18 cellular contexts compared by ENCODE assay signal in genomic region chr19:18850560-18851375, GRCh38. TPM values are rescaled to one million over a fixed set of nuclear protein-coding genes. Genes with fewer than 3 reads are reported as not detected.
A peak's percentile ranks its signal among the peaks of the same experiment; 100 is the strongest.
DNase-seq lines count a peak whose midpoint lies in the region; ATAC-seq and TF ChIP-seq lines count a peak whose summit lies in the region.
"Had no signal": no experiment of that assay in that cellular context is flagged by ENCODE, and none has a peak within 500 bp of the region (broad histone marks: within the 10 kb centered on the region; RNA-seq: fewer than 3 reads in every experiment).

No MANE protein-coding gene starts in this region.

- peak overlapping the region; percentile 84 for H3K9ac ChIP-seq in adipocyte (ENCODE audit: low read length)
- H3K9ac ChIP-seq in skeletal muscle tissue (ENCODE audit: low read depth in 1 of 3, low read length in 3 of 3) = peak overlapping the region; percentile 14 to 21 (median 16)

- intact Hi-C loops in CD14-positive monocyte (cut with micrococcal nuclease) = no loop called here
- intact Hi-C loops in right cardiac atrium (cut with DNase I) = loop anchor here in 1 of 4 donors (10.0 kb wide), 1 partner anchor 406 kb away; no protein-coding TSS in a partner anchor

- H3K27me3 ChIP-seq in adipocyte (replicated peaks; ENCODE audit: control insufficient read depth, insufficient read depth, low read length) = no peaks in the 10 kb centered on the region
- no peaks in the 10 kb centered on the region for H3K27me3 ChIP-seq in right cardiac atrium (ENCODE audit: control insufficient read depth, insufficient read depth)
- H3K27me3 ChIP-seq in skeletal muscle tissue (ENCODE audit: control insufficient read depth in 3 of 3, insufficient read depth in 3 of 3, low read length in 3 of 3) = no peaks in the 10 kb centered on the region
- H3K27me3 ChIP-seq: colonic mucosa had no signal

- peak overlapping the region in 4 of 7 donors; percentile 37 to 98 (median 62) for H3K27ac Mint-ChIP-seq in CD14-positive monocyte
- H3K27ac Mint-ChIP-seq: activated naive CD8-positive, alpha-beta T cell treated with anti-CD3 and anti-CD28 coated beads for 36 hours had no signal

- H3K4me1 ChIP-seq in adipocyte (ENCODE audit: control insufficient read depth, insufficient read depth, low read length) = peaks cover 55% of the 10 kb centered on the region
- peaks cover 21% of the 10 kb centered on the region for H3K4me1 ChIP-seq in right cardiac atrium (ENCODE audit: control insufficient read depth, insufficient read depth, low read length)
- peaks cover 43 to 50% (median 48%) of the 10 kb centered on the region in 3 donors for H3K4me1 ChIP-seq in skeletal muscle tissue (ENCODE audit: control insufficient read depth in 3 of 3, insufficient read depth in 3 of 3, low read length in 3 of 3)
- H3K4me1 ChIP-seq: Caco-2 had no signal

- ATAC-seq in right cardiac atrium = no peak
- ATAC-seq: stimulated activated naive CD8-positive, alpha-beta T cell treated with anti-CD3 and anti-CD28 coated beads, Interleukin-15, Interleukin-2, amounts not matched to agents 100 U/mL and 50 U/mL, for 24 hours had no signal

- no peaks in the 10 kb centered on the region for H3K9me3 Mint-ChIP-seq in CD14-positive monocyte
- H3K9me3 Mint-ChIP-seq: activated naive CD8-positive, alpha-beta T cell treated with anti-CD3 and anti-CD28 coated beads for 36 hours; IgD-negative memory B cell had no signal

- CTCF ChIA-PET in HEK293T (lab: Yijun Ruan, JAX) = no interaction called here

- 76% methylated on average over 26 of the region's 26 CpGs for WGBS in right cardiac atrium

- H3K9me3 ChIP-seq in adipocyte (ENCODE audit: control insufficient read depth, low read length) = no peaks in the 10 kb centered on the region
- H3K9me3 ChIP-seq in right cardiac atrium (ENCODE audit: control insufficient read depth, low read length) = no peaks in the 10 kb centered on the region
- no peaks in the 10 kb centered on the region for H3K9me3 ChIP-seq in skeletal muscle tissue (ENCODE audit: control insufficient read depth in 3 of 3, low read length in 3 of 3)
- H3K9me3 ChIP-seq: Caco-2, colonic mucosa had no signal

- no peak overlapping the region for H3K4me3 Mint-ChIP-seq in CD14-positive monocyte
- H3K4me3 Mint-ChIP-seq: activated naive CD8-positive, alpha-beta T cell treated with anti-CD3 and anti-CD28 coated beads for 36 hours had no signal

- TF ChIP-seq CTCF in CD14-positive monocyte (IDR thresholded peaks at IDR 0.05) = no peak

- peaks cover 46% of the 10 kb centered on the region for H3K4me1 Mint-ChIP-seq in CD14-positive monocyte

- H3K27ac ChIP-seq in right cardiac atrium (ENCODE audit: low read length) (peak overlapping the region; percentile 6), skeletal muscle tissue (ENCODE audit: low read depth, low read length) (peak overlapping the region; percentile 85)
- H3K27ac ChIP-seq: colonic mucosa had no signal

- H3K36me3 Mint-ChIP-seq in CD14-positive monocyte = peaks cover 66 to 79% of the 10 kb centered on the region in 2 donors

- H3K4me3 ChIP-seq in adipocyte (ENCODE audit: low read length) (peak overlapping the region; percentile 65), right cardiac atrium (ENCODE audit: low read length) (no peak overlapping the region), skeletal muscle tissue (ENCODE audit: low read length in 3 of 3) (no peak overlapping the region)
- H3K4me3 ChIP-seq: colonic mucosa had no signal

- peaks cover 0 to 1% (median 0%) of the 10 kb centered on the region in 3 donors for H3K27me3 Mint-ChIP-seq in CD14-positive monocyte (ENCODE audit: low read depth in 3 of 3)
- H3K27me3 Mint-ChIP-seq: activated naive CD8-positive, alpha-beta T cell treated with anti-CD3 and anti-CD28 coated beads for 36 hours; IgD-negative memory B cell had no signal

- POLR2A ChIA-PET in HEK293T (lab: Yijun Ruan, JAX) = no interaction called here

- DNase-seq in CD14-positive monocyte (ENCODE audit: low spot score) = no peak
- DNase-seq in adipocyte (ENCODE audit: low read depth) = no peak
- peak in 2 of 3 donors; percentile 32 to 44 for DNase-seq in right cardiac atrium
- DNase-seq in NOMO-1 treated with dmso at 0.1 percent for 144 hours (lab: John Stamatoyannopoulos, UW; ENCODE audit: unreplicated experiment) = no peak
- no peak for DNase-seq in HEK293T (ENCODE audit: extremely low spot score)
- no peak for DNase-seq in inferior parietal cortex (ENCODE audit: extremely low spot score)
- no peak for DNase-seq in NCI-H2227 treated with DMSO at 0.1 percent for 48 hours (lab: John Stamatoyannopoulos, UW)
- DNase-seq: activated CD4-positive, CD25-positive, alpha-beta regulatory T cell; activated naive CD8-positive, alpha-beta T cell treated with anti-CD3 and anti-CD28 coated beads for 36 hours; Caco-2; colonic mucosa; NCI-H1105 treated with DMSO at 0.1 percent for 48 hours; NCI-H345; retina; stimulated activated naive CD8-positive, alpha-beta T cell treated with anti-CD3 and anti-CD28 coated beads, Interleukin-15, Interleukin-2, amounts not matched to agents 100 U/mL and 50 U/mL, for 24 hours had no signal

- H3K36me3 ChIP-seq in adipocyte (ENCODE audit: control insufficient read depth, insufficient read depth, low read length, severe bottlenecking) (peaks cover 54% of the 10 kb centered on the region), skeletal muscle tissue (ENCODE audit: control insufficient read depth in 3 of 3, insufficient read depth in 3 of 3, low read length in 3 of 3) (peaks cover 62 to 67% (median 63%) of the 10 kb centered on the region in 3 donors)

TF ChIP-seq in HEK293T, 16 proteins besides CTCF, POLR2A, EP300 and RAD21:
- TF ChIP-seq TARDBP (IDR thresholded peaks at IDR 0.05) (no peak), CTBP1 (IDR thresholded peaks at IDR 0.05; ENCODE audit: borderline replicate concordance) (no peak), SUZ12 (IDR thresholded peaks at IDR 0.05) (no peak), HDGF (IDR thresholded peaks at IDR 0.05; ENCODE audit: borderline replicate concordance) (no peak), ARNT (IDR thresholded peaks at IDR 0.05) (no peak), FOXM1 (IDR thresholded peaks at IDR 0.05; ENCODE audit: borderline replicate concordance) (no peak), FOXK2 (IDR thresholded peaks at IDR 0.05) (no peak), BHLHE40 (IDR thresholded peaks at IDR 0.05; ENCODE audit: borderline replicate concordance) (no peak), PKNOX1 (IDR thresholded peaks at IDR 0.05) (no peak), FOXA1 (IDR thresholded peaks at IDR 0.05) (no peak)

RNA-seq across cellular contexts. Expression of gene UPF1, which starts 19.0 kb away (rescaled TPM):
- polyA plus RNA-seq in CD14-positive monocyte = 1 to 10 TPM; 2.6 to 3.2 TPM
- 10 to 100 TPM; 35.2 to 40.0 (median 36.8) TPM for total RNA-seq in right cardiac atrium
- polyA plus RNA-seq in right cardiac atrium = 31.4 TPM
- total RNA-seq in skeletal muscle tissue = 30.8 TPM

RNA-seq across cellular contexts. Expression of gene CERS1, which starts 45.2 kb away (rescaled TPM):
- polyA plus RNA-seq in CD14-positive monocyte = not detected
- total RNA-seq in right cardiac atrium = 1 to 10 TPM; 1.1 to 1.9 (median 1.6) TPM
- polyA plus RNA-seq in right cardiac atrium = 1.1 TPM
- 17.7 TPM for total RNA-seq in skeletal muscle tissue
- polyA plus RNA-seq: IgD-negative memory B cell had no signal

RNA-seq across cellular contexts. Expression of gene COMP, which starts 59.7 kb away (rescaled TPM):
- polyA plus RNA-seq in CD14-positive monocyte (not detected), right cardiac atrium (2.2 TPM)
- total RNA-seq in right cardiac atrium (10 to 100 TPM in 1 of 4 donors, 1 to 10 TPM in 3; 1.5 to 13.7 (median 4.7) TPM), skeletal muscle tissue (15.7 TPM)
- total RNA-seq: activated naive CD8-positive, alpha-beta T cell treated with anti-CD3 and anti-CD28 coated beads for 36 hours; myocyte had no signal
- polyA plus RNA-seq: IgD-negative memory B cell had no signal

Comparison
In these comparisons a context has a peak if more than half of its experiments do, and no peak if none do; other contexts are left out.
1. DNase-seq: peak in right cardiac atrium (2 of 3); none in CD14-positive monocyte (single experiment), adipocyte (single experiment), NOMO-1 treated with dmso at 0.1 percent for 144 hours (single experiment), HEK293T (single experiment), inferior parietal cortex (single experiment) and NCI-H2227 treated with DMSO at 0.1 percent for 48 hours (single experiment).